In genomic region chr17:81673561-81674258, GRCh38 we compare ENCODE assay signal across 21 cellular contexts. TPM values are rescaled to one million over a fixed set of nuclear protein-coding genes. Genes with fewer than 3 reads are reported as not detected.
DNase-seq lines count a peak whose midpoint lies in the region; ATAC-seq and TF ChIP-seq lines count a peak whose summit lies in the region.
"Had no signal": no experiment of that assay in that cellular context is flagged by ENCODE, and none has a peak within 500 bp of the region (broad histone marks: within the 10 kb centered on the region; RNA-seq: fewer than 3 reads in every experiment).

No MANE protein-coding gene starts in this region.

- CTCF ChIA-PET in SK-N-SH (lab: Yijun Ruan, JAX) = interaction anchor here (1.7 kb wide), 1 partner anchor 72 kb away, joined by 4 read pairs; no protein-coding TSS in a partner anchor

- no peak overlapping the region for H3K4me3 ChIP-seq in SK-N-SH (ENCODE audit: low read depth in 2 of 2, low read length in 1 of 2)
- H3K4me3 ChIP-seq in DND-41 (ENCODE audit: low read depth in 1 of 2, low read length in 2 of 2) = no peak overlapping the region
- H3K4me3 ChIP-seq in SK-N-MC = no peak overlapping the region
- H3K4me3 ChIP-seq in trophoblast cell (ENCODE audit: low read depth, low read length) = no peak overlapping the region
- H3K4me3 ChIP-seq: PC-9 had no signal

- H3K9me3 ChIP-seq in SK-N-SH (no peaks in the 10 kb centered on the region), DND-41 (ENCODE audit: insufficient read depth, low read length, severe bottlenecking) (no peaks in the 10 kb centered on the region), SK-N-MC (ENCODE audit: low read depth, low read length) (no peaks in the 10 kb centered on the region), trophoblast cell (ENCODE audit: insufficient read depth, low read depth, low read length) (peaks cover 4% of the 10 kb centered on the region)

- H3K79me2 ChIP-seq in SK-N-SH (ENCODE audit: insufficient read depth) (peaks cover 41% of the 10 kb centered on the region), DND-41 (ENCODE audit: insufficient read depth, low read length) (peaks cover 17% of the 10 kb centered on the region), trophoblast cell (ENCODE audit: control insufficient read depth, insufficient read depth, low read length, poor library complexity) (no peaks in the 10 kb centered on the region)

- peak overlapping the region; percentile 40 for H4K12ac ChIP-seq in trophoblast cell (ENCODE audit: low read depth, low read length)

- H3K79me1 ChIP-seq in trophoblast cell (ENCODE audit: low read length) = no peaks in the 10 kb centered on the region

- no peaks in the 10 kb centered on the region for H3K9me2 ChIP-seq in SK-N-SH

- no peak overlapping the region for H2AK5ac ChIP-seq in trophoblast cell (ENCODE audit: low read length)

- TF ChIP-seq CTCF in SK-N-SH (IDR thresholded peaks at IDR 0.05) (no peak), DND-41 (IDR thresholded peaks at IDR 0.05; ENCODE audit: borderline replicate concordance, extremely low read depth, low read length, poor library complexity, severe bottlenecking) (no peak)

- no peak overlapping the region for H3K18ac ChIP-seq in trophoblast cell (ENCODE audit: low read length)

- H4K20me1 ChIP-seq in SK-N-SH (ENCODE audit: insufficient read depth) = peaks cover 5% of the 10 kb centered on the region; the same call in 1 of the 2 replicates
- H4K20me1 ChIP-seq in DND-41 (ENCODE audit: insufficient read depth, low read length) = peaks cover 13% of the 10 kb centered on the region

- H3K9ac ChIP-seq in SK-N-SH = no peak overlapping the region
- no peak overlapping the region for H3K9ac ChIP-seq in DND-41 (ENCODE audit: low read depth, low read length)
- H3K9ac ChIP-seq in SK-N-MC (ENCODE audit: insufficient read length) = no peak overlapping the region
- no peak overlapping the region for H3K9ac ChIP-seq in trophoblast cell (ENCODE audit: low read length)

- 85% methylated on average over 14 of the region's 18 CpGs for WGBS in SK-N-SH (ENCODE audit: low lambda C conversion rate)
- WGBS in trophoblast cell (ENCODE audit: extremely low coverage, insufficient coverage, insufficient read length) = no CpG with 5 or more reads among the region's 18 CpGs

- peak; percentile 28 for DNase-seq in SK-N-SH
- DNase-seq in DND-41 = no peak
- DNase-seq in SK-N-MC (ENCODE audit: low read depth, low spot score) = no peak
- DNase-seq in trophoblast cell = no peak
- no peak for DNase-seq in activated CD8-positive, alpha-beta memory T cell treated with anti-CD3 and anti-CD28 coated beads, Interleukin-2, amount 50 U/mL, for 4 hours
- DNase-seq: 8988T, AML-193, HFFc6, MM.1S, NCI-H1092, NCI-H1436 treated with DMSO at 0.1 percent for 48 hours, NCI-H1930, NCI-H2227 treated with DMSO at 0.1 percent for 48 hours, NCI-H510A, NCI-H748 treated with DMSO at 0.1 percent for 48 hours, PC-9, RPMI8226, SIG-M5, T-helper 1 cell had no signal

- H3F3A ChIP-seq in SK-N-SH (replicated peaks; ENCODE audit: insufficient read depth) = peaks cover 30% of the 10 kb centered on the region

- no peak overlapping the region for H3K4ac ChIP-seq in trophoblast cell (ENCODE audit: low read depth, low read length)

- H3K36me3 ChIP-seq in SK-N-SH (replicated peaks in 1 of 2; ENCODE audit: control insufficient read depth in 1 of 2, insufficient read depth in 2 of 2, low read length in 1 of 2) (peaks cover 32 to 50% of the 10 kb centered on the region in 2 experiments), DND-41 (ENCODE audit: insufficient read depth, low read length) (peaks cover 62% of the 10 kb centered on the region), SK-N-MC (ENCODE audit: insufficient read depth, low read length) (peaks cover 47% of the 10 kb centered on the region), trophoblast cell (ENCODE audit: control insufficient read depth in 1 of 2, insufficient read depth in 2 of 2, low read length in 2 of 2) (peaks cover 50 to 54% of the 10 kb centered on the region in 2 experiments)

- no peak for TF ChIP-seq EP300 in SK-N-SH (IDR thresholded peaks at IDR 0.05; ENCODE audit: borderline replicate concordance in 1 of 2, low read depth in 1 of 2, low read length in 1 of 2)

- H3K4me1 ChIP-seq in SK-N-SH (ENCODE audit: control insufficient read depth in 1 of 2, insufficient read depth in 2 of 2, low read depth in 1 of 2, low read length in 1 of 2) (no peaks in the 10 kb centered on the region; a peak in 1 of 4 replicates), DND-41 (ENCODE audit: insufficient read depth, low read length) (no peaks in the 10 kb centered on the region), trophoblast cell (ENCODE audit: control insufficient read depth in 1 of 2, insufficient read depth in 2 of 2, low read length in 2 of 2) (no peaks in the 10 kb centered on the region)

- H4K8ac ChIP-seq in trophoblast cell (ENCODE audit: low read depth, low read length) = no peak overlapping the region

- H2BK120ac ChIP-seq in trophoblast cell (ENCODE audit: insufficient read depth, low read length, poor library complexity) = no peak overlapping the region

- H4K91ac ChIP-seq in trophoblast cell (ENCODE audit: low read depth, low read length) = no peak overlapping the region

- no peak for TF ChIP-seq RAD21 in SK-N-SH (IDR thresholded peaks at IDR 0.05; ENCODE audit: low read length)

- H3K14ac ChIP-seq in trophoblast cell (ENCODE audit: low read length) = no peak overlapping the region

- no peak overlapping the region for H3K23ac ChIP-seq in trophoblast cell (ENCODE audit: low read length)

- H3K27me3 ChIP-seq in SK-N-SH (ENCODE audit: insufficient read depth) (no peaks in the 10 kb centered on the region), DND-41 (ENCODE audit: insufficient read depth, low read length, poor library complexity) (no peaks in the 10 kb centered on the region), trophoblast cell (ENCODE audit: insufficient read depth, low read length) (no peaks in the 10 kb centered on the region)

- no peak overlapping the region for H2BK5ac ChIP-seq in trophoblast cell (ENCODE audit: low read depth, low read length, poor library complexity)

- POLR2A ChIA-PET in SK-N-SH (lab: Yijun Ruan, JAX) = no interaction called here

- ATAC-seq in SK-N-SH treated with all-trans-retinoic acid at 6 μM for 48 hours (no peak), DND-41 (ENCODE audit: insufficient read depth, low read depth) (0 out of 3 replicates have a peak, but pooled peaks have one; percentile 8), GM21515 (IDR thresholded peaks at IDR 0.05; ENCODE audit: unreplicated experiment) (no peak)

- H2BK12ac ChIP-seq in trophoblast cell (ENCODE audit: low read length) = no peak overlapping the region

- H3K4me2 ChIP-seq in SK-N-SH (no peak overlapping the region), DND-41 (ENCODE audit: insufficient read depth, low read length) (no peak overlapping the region), trophoblast cell (ENCODE audit: low read length) (no peak overlapping the region)
- H3K4me2 ChIP-seq: PC-9 had no signal

- H2AFZ ChIP-seq in SK-N-SH (ENCODE audit: low read depth) (no peak overlapping the region), DND-41 (ENCODE audit: low read depth, low read length) (no peak overlapping the region), trophoblast cell (ENCODE audit: insufficient read depth, low read length, poor library complexity) (no peak overlapping the region)
- H2AFZ ChIP-seq: PC-9 had no signal

- H3K27ac ChIP-seq in SK-N-SH (ENCODE audit: low read depth in 2 of 2, low read length in 1 of 2) (no peak overlapping the region), DND-41 (ENCODE audit: low read length) (no peak overlapping the region), SK-N-MC (0 out of 2 replicates have a peak overlapping the region, but pooled peaks have one; percentile 19), trophoblast cell (ENCODE audit: low read depth, low read length) (no peak overlapping the region)
- H3K27ac ChIP-seq: PC-9 had no signal

TF ChIP-seq in SK-N-SH, 30 proteins besides CTCF, POLR2A, EP300 and RAD21 (continues in another document):
- TF ChIP-seq MXI1 (IDR thresholded peaks at IDR 0.05; ENCODE audit: low read depth, low read length) (no peak), GABPA (IDR thresholded peaks at IDR 0.05; ENCODE audit: low read depth) (no peak), EZH2phosphoT487 (IDR thresholded peaks at IDR 0.05; ENCODE audit: borderline replicate concordance, low read depth) (no peak), NFIC (IDR thresholded peaks at IDR 0.05; ENCODE audit: borderline replicate concordance) (no peak)

TF ChIP-seq in SK-N-SH treated with all-trans-retinoic acid at 6 μM for 48 hours, 23 proteins besides CTCF, POLR2A, EP300 and RAD21 (continues in another document):
- TF ChIP-seq OSR1 (CRISPR knock-in tag; IDR thresholded peaks at IDR 0.05) (no peak), ZNF565 (CRISPR knock-in tag; conservative IDR thresholded peaks at IDR 0.05; ENCODE audit: low read depth) (no peak), BACH2 (CRISPR knock-in tag; IDR thresholded peaks at IDR 0.05; ENCODE audit: borderline replicate concordance) (no peak)

RNA-seq across cellular contexts. Expression of gene CCDC137, which starts 7.2 kb away (rescaled TPM):
- 55.1 and 62.4 TPM in 2 replicates for polyA plus RNA-seq in SK-N-SH (2012; rRNA removed)
- polyA plus RNA-seq in SK-N-SH (2012; cell fraction: cytosol; rRNA removed) = 50.3 and 52.9 TPM in 2 replicates
- polyA plus RNA-seq in SK-N-SH (2012; cell fraction: nucleus; rRNA removed) = 72.5 and 89.0 TPM in 2 replicates
- polyA plus RNA-seq in trophoblast cell (2013) = 23.6 and 24.3 TPM in 2 replicates

RNA-seq across cellular contexts. Expression of gene OXLD1, which starts 7.3 kb away (rescaled TPM):
- polyA plus RNA-seq in SK-N-SH (2012; rRNA removed) = 103 and 124 TPM in 2 replicates
- 46.3 and 68.1 TPM in 2 replicates for polyA plus RNA-seq in SK-N-SH (2012; cell fraction: cytosol; rRNA removed)
- 278 and 326 TPM in 2 replicates for polyA plus RNA-seq in SK-N-SH (2012; cell fraction: nucleus; rRNA removed)
- 19.2 and 20.7 TPM in 2 replicates for polyA plus RNA-seq in trophoblast cell (2013)

RNA-seq across cellular contexts. Expression of gene ARL16, which starts 9.9 kb away (rescaled TPM):
- 148 and 166 TPM in 2 replicates for polyA plus RNA-seq in SK-N-SH (2012; rRNA removed)
- 127 and 132 TPM in 2 replicates for polyA plus RNA-seq in SK-N-SH (2012; cell fraction: cytosol; rRNA removed)
- 281 and 480 TPM in 2 replicates for polyA plus RNA-seq in SK-N-SH (2012; cell fraction: nucleus; rRNA removed)
- 34.8 and 35.3 TPM in 2 replicates for polyA plus RNA-seq in trophoblast cell (2013)

RNA-seq across cellular contexts. Expression of gene HGS, which starts 10.1 kb away (rescaled TPM):
- 184 and 192 TPM in 2 replicates for polyA plus RNA-seq in SK-N-SH (2012; rRNA removed)
- 53.4 and 74.7 TPM in 2 replicates for polyA plus RNA-seq in SK-N-SH (2012; cell fraction: cytosol; rRNA removed)
- 726 and 951 TPM in 2 replicates for polyA plus RNA-seq in SK-N-SH (2012; cell fraction: nucleus; rRNA removed)
- polyA plus RNA-seq in trophoblast cell (2013) = 57.4 and 59.9 TPM in 2 replicates

RNA-seq across cellular contexts. Expression of gene PDE6G, which starts 17.4 kb away (rescaled TPM):
- 4.4 and 5.0 TPM in 2 replicates for polyA plus RNA-seq in SK-N-SH (2012; rRNA removed)
- 1.2 and 2.3 TPM in 2 replicates for polyA plus RNA-seq in SK-N-SH (2012; cell fraction: cytosol; rRNA removed)
- polyA plus RNA-seq in SK-N-SH (2012; cell fraction: nucleus; rRNA removed) = 2.0 and 2.5 TPM in 2 replicates
- 0.21 and 0.42 TPM in 2 replicates for polyA plus RNA-seq in trophoblast cell (2013)
